ENCODE assay signal across 8 cellular contexts in genomic region chr12:1795785-1796514, GRCh38. TPM values are rescaled to one million over a fixed set of nuclear protein-coding genes. Genes with fewer than 3 reads are reported as not detected.
DNase-seq lines count a peak whose midpoint lies in the region; ATAC-seq and TF ChIP-seq lines count a peak whose summit lies in the region.

No MANE protein-coding gene starts in this region.

- H3K9me2 ChIP-seq in DOHH2 (replicated peaks; ENCODE audit: control insufficient read depth, low read length), result no peaks in the 10 kb centered on the region

- H3K79me2 ChIP-seq in DOHH2 (ENCODE audit: control insufficient read depth, low read length), result peaks cover 3% of the 10 kb centered on the region; the same call in 1 of the 2 replicates

- peak overlapping the region; percentile 23; the same call in 1 of the 2 replicates for H2AK5ac ChIP-seq in IMR-90 (ENCODE audit: low read depth, low read length)

- H3K79me1 ChIP-seq in IMR-90 (ENCODE audit: low read depth in 1 of 2, low read length in 2 of 2), result 0 out of 4 replicates have a peak, but pooled peaks cover 0 to 3% of the 10 kb centered on the region in 2 experiments

- H2BK5ac ChIP-seq in IMR-90 (ENCODE audit: low read depth, low read length, poor library complexity, severe bottlenecking), result no peak overlapping the region

- H3K4me3 ChIP-seq in DOHH2 (ENCODE audit: low read length) (peak overlapping the region; percentile 85), IMR-90 (ENCODE audit: insufficient read depth, low read depth, low read length) (peak overlapping the region; percentile 37)

- CTCF ChIA-PET in IMR-90 (lab: Yijun Ruan, JAX), result interaction anchor here (1.3 to 1.4 kb wide), 2 partner anchors 14 to 144 kb away, joined by 3 to 4 read pairs; no protein-coding TSS in a partner anchor

- intact Hi-C loops in IMR-90 (cut with micrococcal nuclease), result loop anchor here (1.0 to 5.0 kb wide), 4 partner anchors 144 to 787 kb away; partner anchors contain the start of gene CACNA1C
- intact Hi-C loops in activated T-helper 1 cell treated with anti-CD3 and anti-CD28 coated beads, Interleukin-12 subunit alpha, Interleukin-12 subunit beta, Interleukin-2, Interleukin-4 antibody, amounts not matched to agents 30 ng/mL and 10 ng/mL and 1 ng/mL, durations not matched to agents 14 hours and 24 hours and 36 hours (cut with micrococcal nuclease), result loop anchor here (1.0 to 5.0 kb wide), 8 partner anchors 8 to 1394 kb away; partner anchors contain the start of genes CCDC77, DCP1B and FBXL14
- intact Hi-C loops in natural killer cell (cut with micrococcal nuclease), result loop anchor here (1.0 to 5.0 kb wide), 2 partner anchors 144 to 496 kb away; no protein-coding TSS in a partner anchor

- WGBS in IMR-90 (ENCODE audit: extremely low coverage in 2 of 2, insufficient read length in 1 of 2), 2 experiments, result 10% methylated on average over 17 of the region's 45 CpGs; no CpG with 5 or more reads in 1 of the 2 experiments

- H3K27ac ChIP-seq in DOHH2 (ENCODE audit: low read depth, low read length), result peak overlapping the region; percentile 53
- H3K27ac ChIP-seq in IMR-90 (ENCODE audit: insufficient read depth, low read length), result no peak overlapping the region; the same call in 1 of the 2 replicates

- H3K4me1 ChIP-seq in DOHH2 (ENCODE audit: control insufficient read depth, low read length) (peaks cover 42% of the 10 kb centered on the region), IMR-90 (ENCODE audit: control insufficient read depth, insufficient read depth, low read length) (peaks cover 4% of the 10 kb centered on the region; the same call in 1 of the 2 replicates)

- H2BK15ac ChIP-seq in IMR-90 (ENCODE audit: low read depth, low read length), result no peak overlapping the region

- dilution Hi-C loops in IMR-90 (cut with HindIII; ENCODE audit: low sequenced_read_pairs, unreplicated experiment), result no loop called here

- peak overlapping the region; percentile 74 for H3K14ac ChIP-seq in IMR-90 (replicated peaks; ENCODE audit: low read depth, low read length)

- H3K27me3 Mint-ChIP-seq in activated T-helper 1 cell treated with anti-CD3 and anti-CD28 coated beads, Interleukin-12 subunit alpha, Interleukin-12 subunit beta, Interleukin-2, Interleukin-4 antibody, amounts not matched to agents 30 ng/mL and 10 ng/mL and 1 ng/mL, durations not matched to agents 14 hours and 24 hours and 36 hours (ENCODE audit: insufficient read depth), result no peaks in the 10 kb centered on the region
- no peaks in the 10 kb centered on the region for H3K27me3 Mint-ChIP-seq in natural killer cell (ENCODE audit: low read depth in 2 of 2)

- H3K36me3 Mint-ChIP-seq in activated T-helper 1 cell treated with anti-CD3 and anti-CD28 coated beads, Interleukin-12 subunit alpha, Interleukin-12 subunit beta, Interleukin-2, Interleukin-4 antibody, amounts not matched to agents 30 ng/mL and 10 ng/mL and 1 ng/mL, durations not matched to agents 14 hours and 24 hours and 36 hours (ENCODE audit: low read depth), result no peaks in the 10 kb centered on the region
- H3K36me3 Mint-ChIP-seq in natural killer cell, result no peaks in the 10 kb centered on the region

- peak overlapping the region; percentile 34; the same call in 1 of the 2 replicates for H3K9ac ChIP-seq in IMR-90 (ENCODE audit: low read depth, low read length)

- TF ChIP-seq RAD21 in IMR-90 (IDR thresholded peaks at IDR 0.05; ENCODE audit: low read length), result peak; percentile 98

- H4K20me1 ChIP-seq in DOHH2 (ENCODE audit: control insufficient read depth, insufficient read depth, low read depth, low read length) (peaks cover 3% of the 10 kb centered on the region; the same call in 1 of the 2 replicates), IMR-90 (ENCODE audit: insufficient read depth, low read length) (0 out of 2 replicates have a peak, but pooled peaks cover under 1% of the 10 kb centered on the region)

- 0 out of 2 replicates have a peak overlapping the region, but pooled peaks have one; percentile 13 for H2BK20ac ChIP-seq in IMR-90 (ENCODE audit: low read depth, low read length)

- peak overlapping the region; percentile 34 for H3K4ac ChIP-seq in IMR-90 (ENCODE audit: low read depth, low read length)

- peak overlapping the region; percentile 89 for H3K27ac Mint-ChIP-seq in activated T-helper 1 cell treated with anti-CD3 and anti-CD28 coated beads, Interleukin-12 subunit alpha, Interleukin-12 subunit beta, Interleukin-2, Interleukin-4 antibody, amounts not matched to agents 30 ng/mL and 10 ng/mL and 1 ng/mL, durations not matched to agents 14 hours and 24 hours and 36 hours
- peak overlapping the region; percentile 72 to 83 for H3K27ac Mint-ChIP-seq in natural killer cell

- H3K36me3 ChIP-seq in DOHH2 (ENCODE audit: control insufficient read depth, low read length) (no peaks in the 10 kb centered on the region), IMR-90 (ENCODE audit: control insufficient read depth, insufficient read depth, low read length) (no peaks in the 10 kb centered on the region)

- peaks cover 18% of the 10 kb centered on the region for H3K4me1 Mint-ChIP-seq in activated T-helper 1 cell treated with anti-CD3 and anti-CD28 coated beads, Interleukin-12 subunit alpha, Interleukin-12 subunit beta, Interleukin-2, Interleukin-4 antibody, amounts not matched to agents 30 ng/mL and 10 ng/mL and 1 ng/mL, durations not matched to agents 14 hours and 24 hours and 36 hours (ENCODE audit: low read depth)
- H3K4me1 Mint-ChIP-seq in natural killer cell, result peaks cover 16 to 24% of the 10 kb centered on the region in 2 donors

- peak; percentile 89 for ATAC-seq in GM21526 (IDR thresholded peaks at IDR 0.05; ENCODE audit: low FRiP score, unreplicated experiment)
- ATAC-seq in IMR-90 (ENCODE audit: low read depth), result peak; percentile 97
- ATAC-seq in natural killer cell, result peak; percentile 89 to 97 (median 95)

- TF ChIP-seq POLR2A in IMR-90 (IDR thresholded peaks at IDR 0.05; ENCODE audit: low read depth, low read length), result 0 out of 2 replicates have a peak, but pooled peaks have one; percentile 43

- peaks cover 4% of the 10 kb centered on the region; the same call in 1 of the 2 replicates for H3K9me1 ChIP-seq in IMR-90 (ENCODE audit: insufficient read depth, low read length)

- in situ Hi-C loops in IMR-90 (cut with MboI; ENCODE audit: low sequenced_read_pairs), result no loop called here

- H2BK120ac ChIP-seq in IMR-90 (ENCODE audit: low read depth, low read length), result peak overlapping the region; percentile 31; the same call in 1 of the 2 replicates

- no TSS peak for BruUV-seq in IMR-90 (replicated peaks; lab: Mats Ljungman, UMichigan)

- peak overlapping the region; percentile 93 for H2AK9ac ChIP-seq in IMR-90 (replicated peaks; ENCODE audit: low read depth, low read length, poor library complexity)

- POLR2A ChIA-PET in IMR-90 (lab: Charles Lee; ENCODE audit: unreplicated experiment), result no interaction called here

- H3F3A ChIP-seq in DOHH2 (ENCODE audit: control insufficient read depth, insufficient read depth), result peaks cover 2% of the 10 kb centered on the region

- H3K56ac ChIP-seq in IMR-90 (ENCODE audit: extremely low read depth, insufficient read depth, low read length), result no peak overlapping the region

- TF ChIP-seq CTCF in DOHH2 (IDR thresholded peaks at IDR 0.05; ENCODE audit: low read depth, low read length, poor library complexity, severe bottlenecking) (peak; percentile 95), IMR-90 (conservative IDR thresholded peaks at IDR 0.05; ENCODE audit: low read depth, low read length) (peak; percentile 98), natural killer cell (IDR thresholded peaks at IDR 0.05) (peak; percentile 89)

- peak overlapping the region; percentile 98 for H2AFZ ChIP-seq in IMR-90 (replicated peaks; ENCODE audit: low read length, poor library complexity)

- no peaks in the 10 kb centered on the region for H3K9me3 Mint-ChIP-seq in activated T-helper 1 cell treated with anti-CD3 and anti-CD28 coated beads, Interleukin-12 subunit alpha, Interleukin-12 subunit beta, Interleukin-2, Interleukin-4 antibody, amounts not matched to agents 30 ng/mL and 10 ng/mL and 1 ng/mL, durations not matched to agents 14 hours and 24 hours and 36 hours
- no peaks in the 10 kb centered on the region for H3K9me3 Mint-ChIP-seq in natural killer cell

- 0 out of 2 replicates have a peak overlapping the region, but pooled peaks have one; percentile 1 for H4K91ac ChIP-seq in IMR-90 (ENCODE audit: insufficient read depth, low read depth, low read length)

- H3K4me2 ChIP-seq in DOHH2 (ENCODE audit: low read length) (peak overlapping the region; percentile 100), IMR-90 (ENCODE audit: low read depth, low read length) (peak overlapping the region; percentile 86)

- H3K18ac ChIP-seq in IMR-90 (ENCODE audit: low read depth, low read length), result no peak overlapping the region; the same call in 1 of the 2 replicates

- H3K23ac ChIP-seq in IMR-90 (ENCODE audit: low read depth, low read length), result peak overlapping the region; percentile 54; the same call in 1 of the 2 replicates

- peak; percentile 81 for DNase-seq in IMR-90
- DNase-seq in RKO (ENCODE audit: low spot score), result peak; percentile 83
- DNase-seq in activated T-helper 1 cell treated with anti-CD3 and anti-CD28 coated beads, Interleukin-12 subunit alpha, Interleukin-12 subunit beta, Interleukin-2, Interleukin-4 antibody, amounts not matched to agents 30 ng/mL and 10 ng/mL and 1 ng/mL, durations not matched to agents 14 hours and 24 hours and 36 hours (ENCODE audit: low spot score), result peak; percentile 93
- peak; percentile 85 for DNase-seq in fibroblast of gingiva (ENCODE audit: low read depth)
- DNase-seq in natural killer cell, result peak; percentile 92
- DNase-seq in stimulated activated naive CD4-positive, alpha-beta T cell treated with Interleukin-2 at 50 U/mL for 16 hours (lab: John Stamatoyannopoulos, UW), result peak; percentile 95

- H3K9me3 ChIP-seq in DOHH2 (ENCODE audit: control insufficient read depth, insufficient read depth, low read length), result no peaks in the 10 kb centered on the region
- H3K9me3 ChIP-seq in IMR-90 (ENCODE audit: control insufficient read depth, insufficient read depth, low read length), result no peaks in the 10 kb centered on the region

- peak overlapping the region; percentile 87 for H3K4me3 Mint-ChIP-seq in activated T-helper 1 cell treated with anti-CD3 and anti-CD28 coated beads, Interleukin-12 subunit alpha, Interleukin-12 subunit beta, Interleukin-2, Interleukin-4 antibody, amounts not matched to agents 30 ng/mL and 10 ng/mL and 1 ng/mL, durations not matched to agents 14 hours and 24 hours and 36 hours
- H3K4me3 Mint-ChIP-seq in natural killer cell, result peak overlapping the region; percentile 90

- H4K8ac ChIP-seq in IMR-90 (ENCODE audit: low read depth in 2 of 2, low read length in 2 of 2), result peak overlapping the region; percentile 51 to 88

- H4K5ac ChIP-seq in IMR-90 (ENCODE audit: low read depth, low read length), result peak overlapping the region; percentile 53

- H3K27me3 ChIP-seq in DOHH2 (ENCODE audit: control insufficient read depth, low read length), result no peaks in the 10 kb centered on the region
- H3K27me3 ChIP-seq in IMR-90 (ENCODE audit: control insufficient read depth, insufficient read depth, low read length), result no peaks in the 10 kb centered on the region; the same call in 1 of the 2 replicates

RNA-seq across cellular contexts. Expression of gene LRTM2, which starts 24.4 kb away (rescaled TPM):
- not detected in 2 replicates for total RNA-seq in IMR-90 (2012; rRNA removed)
- not detected in 2 replicates for polyA plus RNA-seq in IMR-90 (2012; rRNA removed)
- polyA plus RNA-seq in IMR-90 (2012; cell fraction: cytosol; rRNA removed), result not detected in 2 replicates
- polyA plus RNA-seq in IMR-90 (2012; cell fraction: nucleus; rRNA removed; ENCODE audit: low replicate concordance), result not detected in 2 replicates
- total RNA-seq in activated T-helper 1 cell treated with anti-CD3 and anti-CD28 coated beads, Interleukin-12 subunit alpha, Interleukin-12 subunit beta, Interleukin-2, Interleukin-4 antibody, amounts not matched to agents 30 ng/mL and 10 ng/mL and 1 ng/mL, durations not matched to agents 14 hours and 24 hours and 36 hours, result not detected in 2 replicates
- total RNA-seq in natural killer cell, result not detected
